In the genomic region with DNA sequence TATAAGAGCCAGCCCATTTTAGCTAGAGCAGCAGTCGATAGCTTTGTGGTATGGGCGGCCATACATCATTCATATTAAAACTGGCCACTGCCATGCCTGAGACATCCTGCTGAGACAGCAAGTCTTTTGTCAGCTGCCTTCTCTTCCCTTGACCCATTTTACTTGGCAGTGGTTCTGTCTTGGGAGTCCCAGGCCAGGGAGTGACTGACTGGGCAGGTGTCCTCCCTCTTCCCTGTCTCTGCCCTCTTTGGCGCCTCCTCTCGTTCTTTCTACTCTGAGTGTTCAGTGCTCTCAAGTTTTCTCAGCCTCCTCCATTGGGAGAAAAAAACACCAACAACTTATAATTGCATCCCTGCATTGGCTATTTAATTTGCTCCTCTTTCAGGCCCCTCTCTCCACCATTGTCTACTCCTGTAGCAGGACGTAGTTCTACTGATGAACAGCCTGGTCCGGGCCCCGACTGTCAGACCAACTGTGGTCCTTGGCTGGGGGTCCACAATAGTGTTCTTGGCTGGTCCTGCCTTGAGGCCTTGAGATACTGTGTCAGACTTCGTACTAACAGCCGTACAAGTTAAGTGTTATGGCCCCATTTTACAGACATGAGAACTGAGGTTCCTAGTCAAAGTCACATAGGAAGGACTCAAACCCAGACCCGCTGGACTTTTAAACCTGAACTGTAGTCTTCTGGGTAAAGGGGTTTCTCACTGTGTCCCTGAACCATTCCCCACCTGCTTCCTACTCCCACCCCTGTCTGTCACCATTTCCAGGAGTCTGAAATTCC, we compare ENCODE assay signal across 1 cellular context.
TF ChIP-seq lines count a peak whose summit lies in the region.

No MANE protein-coding gene starts in this region.

TF ChIP-seq in K562, 482 proteins besides CTCF, POLR2A, EP300 and RAD21:
- peak; percentile 39; the same call in 1 of the 2 replicates for TF ChIP-seq BCOR (IDR thresholded peaks at IDR 0.05)
- TF ChIP-seq, protein P1, sequence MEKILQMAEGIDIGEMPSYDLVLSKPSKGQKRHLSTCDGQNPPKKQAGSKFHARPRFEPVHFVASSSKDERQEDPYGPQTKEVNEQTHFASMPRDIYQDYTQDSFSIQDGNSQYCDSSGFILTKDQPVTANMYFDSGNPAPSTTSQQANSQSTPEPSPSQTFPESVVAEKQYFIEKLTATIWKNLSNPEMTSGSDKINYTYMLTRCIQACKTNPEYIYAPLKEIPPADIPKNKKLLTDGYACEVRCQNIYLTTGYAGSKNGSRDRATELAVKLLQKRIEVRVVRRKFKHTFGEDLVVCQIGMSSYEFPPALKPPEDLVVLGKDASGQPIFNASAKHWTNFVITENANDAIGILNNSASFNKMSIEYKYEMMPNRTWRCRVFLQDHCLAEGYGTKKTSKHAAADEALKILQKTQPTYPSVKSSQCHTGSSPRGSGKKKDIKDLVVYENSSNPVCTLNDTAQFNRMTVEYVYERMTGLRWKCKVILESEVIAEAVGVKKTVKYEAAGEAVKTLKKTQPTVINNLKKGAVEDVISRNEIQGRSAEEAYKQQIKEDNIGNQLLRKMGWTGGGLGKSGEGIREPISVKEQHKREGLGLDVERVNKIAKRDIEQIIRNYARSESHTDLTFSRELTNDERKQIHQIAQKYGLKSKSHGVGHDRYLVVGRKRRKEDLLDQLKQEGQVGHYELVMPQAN (IDR thresholded peaks at IDR 0.05; ENCODE audit: borderline replicate concordance), result no peak
- TF ChIP-seq RBM25 (IDR thresholded peaks at IDR 0.05; ENCODE audit: low read depth, low read length, severe bottlenecking), result peak; percentile 59
